8 cellular contexts compared by ENCODE assay signal in genomic region chr19:50537769-50538230, GRCh38. TPM values are rescaled to one million over a fixed set of nuclear protein-coding genes. Genes with fewer than 3 reads are reported as not detected.
DNase-seq lines count a peak whose midpoint lies in the region; ATAC-seq, FAIRE-seq and TF ChIP-seq lines count a peak whose summit lies in the region.

No MANE protein-coding gene starts in this region.

- ATAC-seq in HG03175 (IDR thresholded peaks at IDR 0.05; ENCODE audit: unreplicated experiment), result no peak

- no peaks in the 10 kb centered on the region for H3K36me3 ChIP-seq in mammary epithelial cell (ENCODE audit: insufficient read depth, low read length)
- H3K36me3 ChIP-seq in kidney (ENCODE audit: control insufficient read depth in 1 of 2, insufficient read depth in 2 of 2, low read length in 2 of 2), result no peaks in the 10 kb centered on the region

- DNase-seq in NCI-H2081 (lab: John Stamatoyannopoulos, UW) (peak; percentile 46 to 67), NCI-H2081 treated with DMSO at 0.1 percent for 48 hours (lab: John Stamatoyannopoulos, UW) (no peak), NCI-H1694 treated with DMSO at 0.1 percent for 48 hours (lab: John Stamatoyannopoulos, UW) (peak; percentile 82), mammary epithelial cell (peak; percentile 58), kidney (no peak)
- DNase-seq in stimulated activated CD4-positive, alpha-beta T cell treated with anti-CD3 and anti-CD28 coated beads, Interleukin-1b, Interleukin-23, amount 100 ng/mL, for 48 hours, result peak; percentile 68

- H3K4me3 ChIP-seq in mammary epithelial cell (replicated peaks in 1 of 3; ENCODE audit: insufficient read depth in 1 of 3, low read depth in 2 of 3, low read length in 3 of 3) (no peak overlapping the region), kidney (ENCODE audit: low read length in 2 of 2) (no peak overlapping the region)

- H3K27me3 ChIP-seq in mammary epithelial cell (ENCODE audit: insufficient read depth, low read length), result no peaks in the 10 kb centered on the region

- H3K4me2 ChIP-seq in mammary epithelial cell (ENCODE audit: insufficient read depth, low read depth, low read length), result no peak overlapping the region

- H3K9ac ChIP-seq in mammary epithelial cell (ENCODE audit: insufficient read depth, low read length) (no peak overlapping the region), kidney (ENCODE audit: low read length in 2 of 2) (no peak overlapping the region)

- no peaks in the 10 kb centered on the region for H3K79me2 ChIP-seq in mammary epithelial cell (ENCODE audit: insufficient read depth, low read length)

- dilution Hi-C loops in mammary epithelial cell (cut with HindIII; ENCODE audit: low sequenced_read_pairs), result loop anchor here (5.0 kb wide), 2 partner anchors 45 to 175 kb away; no protein-coding TSS in a partner anchor

- no peak overlapping the region for H2AFZ ChIP-seq in mammary epithelial cell (ENCODE audit: low read depth, low read length)

- CTCF ChIA-PET in mammary epithelial cell (lab: Charles Lee; ENCODE audit: low non-redundant PET), result interaction anchor here (0.6 kb wide), 3 partner anchors 18 to 229 kb away, joined by 7 to 30 read pairs (median 13); no protein-coding TSS in a partner anchor

- FAIRE-seq in kidney (lab: Jason Lieb, UNC), result no peak

- intact Hi-C loops in mammary epithelial cell (cut with micrococcal nuclease) (loop anchor here (1.0 to 2.0 kb wide), 3 partner anchors 167 to 385 kb away; no protein-coding TSS in a partner anchor), kidney (cut with DNase I) (no loop called here)

- in situ Hi-C loops in mammary epithelial cell (cut with MboI; ENCODE audit: low sequenced_read_pairs in 2 of 2), result loop anchor here (10.0 to 25.0 kb wide), 2 partner anchors 247 to 250 kb away; partner anchors contain the start of gene ACP4 (in 1 of the 2)

- H3K4me1 ChIP-seq in mammary epithelial cell (ENCODE audit: insufficient read depth, low read length) (no peaks in the 10 kb centered on the region), kidney (ENCODE audit: control insufficient read depth in 1 of 2, insufficient read depth in 1 of 2, low read depth in 1 of 2, low read length in 2 of 2) (no peaks in the 10 kb centered on the region)

- WGBS in mammary epithelial cell (ENCODE audit: low coverage, missing lambda C conversion rate), result 50% methylated on average over 4 of the region's 15 CpGs

- TF ChIP-seq CTCF in VCaP (conservative IDR thresholded peaks at IDR 0.05), result peak; percentile 98
- TF ChIP-seq CTCF in mammary epithelial cell (conservative IDR thresholded peaks at IDR 0.05 in 1 of 2, IDR thresholded peaks at IDR 0.05 in 1 of 2; ENCODE audit: extremely low read depth in 1 of 2, insufficient read depth in 1 of 2, low read depth in 1 of 2, low read length in 2 of 2), result peak; percentile 87
- peak; percentile 55 for TF ChIP-seq CTCF in kidney (IDR thresholded peaks at IDR 0.05; ENCODE audit: borderline replicate concordance, extremely low read depth, insufficient read depth)

- H4K20me1 ChIP-seq in mammary epithelial cell (ENCODE audit: insufficient read depth, low read length), result no peaks in the 10 kb centered on the region

- H3K27ac ChIP-seq in VCaP (no peak overlapping the region), mammary epithelial cell (ENCODE audit: insufficient read depth, low read depth, low read length) (no peak overlapping the region), kidney (ENCODE audit: low read depth in 2 of 2, low read length in 2 of 2) (no peak overlapping the region)

- H3K9me3 ChIP-seq in mammary epithelial cell (replicated peaks; ENCODE audit: insufficient read depth, low read length) (peaks cover 2% of the 10 kb centered on the region), kidney (ENCODE audit: control insufficient read depth in 1 of 2, low read length in 2 of 2) (peaks cover 0 to 10% of the 10 kb centered on the region in 2 donors)

- no TSS peak for BruUV-seq in mammary epithelial cell (replicated peaks; lab: Mats Ljungman, UMichigan)

RNA-seq across cellular contexts. Expression of gene ASPDH, which starts 24.1 kb away (rescaled TPM):
- total RNA-seq in mammary epithelial cell (not detected), kidney (not detected)
- polyA plus RNA-seq in mammary epithelial cell (not detected), kidney (ENCODE audit: insufficient read depth, low read depth, low replicate concordance) (115 TPM)
- not detected for polyA minus RNA-seq in mammary epithelial cell

RNA-seq across cellular contexts. Expression of gene JOSD2, which starts 26.8 kb away (rescaled TPM):
- 10 to 100 TPM; 17.3 to 71.1 TPM for total RNA-seq in mammary epithelial cell
- 41.6 TPM for polyA plus RNA-seq in mammary epithelial cell
- 1.4 TPM for polyA minus RNA-seq in mammary epithelial cell
- total RNA-seq in kidney, result 31.7 TPM
- polyA plus RNA-seq in kidney (ENCODE audit: insufficient read depth, low read depth, low replicate concordance), result 73.7 TPM

RNA-seq across cellular contexts. Expression of gene LRRC4B, which starts 30.4 kb away (rescaled TPM):
- total RNA-seq in mammary epithelial cell (not detected), kidney (1.2 TPM)
- polyA plus RNA-seq in mammary epithelial cell (not detected), kidney (ENCODE audit: insufficient read depth, low read depth, low replicate concordance) (2.6 TPM)
- polyA minus RNA-seq in mammary epithelial cell, result not detected

Comparison
In these comparisons a context has a peak if more than half of its experiments do, and no peak if none do; other contexts are left out.
1. DNase-seq: peak in NCI-H2081 (2 of 2), NCI-H1694 treated with DMSO at 0.1 percent for 48 hours (single experiment), mammary epithelial cell (single experiment) and stimulated activated CD4-positive, alpha-beta T cell treated with anti-CD3 and anti-CD28 coated beads, Interleukin-1b, Interleukin-23, amount 100 ng/mL, for 48 hours (single experiment); none in NCI-H2081 treated with DMSO at 0.1 percent for 48 hours (single experiment) and kidney (single experiment).
2. Peak in every context shown above with its lines, with median percentiles within 50 percentile points of each other: CTCF ChIP-seq.